Comparison of ENCODE assay signal across 17 cellular contexts in the genomic region with DNA sequence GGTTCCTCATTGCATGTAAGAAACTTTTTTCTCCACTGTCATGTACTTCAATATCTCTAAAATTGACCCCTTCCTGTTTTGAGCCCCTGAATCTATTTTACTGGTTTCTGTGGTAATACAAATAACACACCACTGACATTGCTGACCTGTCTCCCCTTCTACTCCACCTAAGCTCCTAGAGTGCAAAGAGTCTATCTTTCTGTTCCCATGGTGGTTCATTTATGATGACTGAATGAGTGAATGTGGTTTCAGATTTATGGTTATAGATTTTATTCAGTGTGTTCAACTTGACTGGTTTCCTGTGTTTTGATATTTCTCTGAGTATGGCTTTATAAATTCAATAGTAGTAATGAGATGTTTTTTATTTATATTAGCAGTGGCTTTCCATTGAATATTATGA.
DNase-seq lines count a peak whose midpoint lies in the region; ATAC-seq, FAIRE-seq and TF ChIP-seq lines count a peak whose summit lies in the region.
"Had no signal": no experiment of that assay in that cellular context is flagged by ENCODE, and none has a peak within 500 bp of the region (broad histone marks: within the 10 kb centered on the region; RNA-seq: fewer than 3 reads in every experiment).

No MANE protein-coding gene starts in this region.

- H3K4me3 Mint-ChIP-seq in activated T-cell treated with anti-CD3 and anti-CD28 coated beads, Interleukin-2, amount 50 U/mL, for 72 hours, result no peak overlapping the region
- no peak overlapping the region for H3K4me3 Mint-ChIP-seq in mesothelial cell of epicardium
- no peak overlapping the region for H3K4me3 Mint-ChIP-seq in T-helper 2 cell treated with Interferon-gamma antibody and Interleukin-4, amounts not matched to agents 5 μg/mL and 100 μg/mL, for 36 hours
- no peak overlapping the region for H3K4me3 Mint-ChIP-seq in natural killer cell treated with Interleukin-12 subunit alpha and Interleukin-12 subunit beta and Interleukin-15 and Interleukin-18, amount 100 ng/mL, for 72 hours
- H3K4me3 Mint-ChIP-seq: B cell; CD8-positive, alpha-beta T cell had no signal

- no peaks in the 10 kb centered on the region for H3K27me3 ChIP-seq in small intestine (ENCODE audit: control insufficient read depth in 2 of 2, insufficient read depth in 2 of 2, low read length in 2 of 2)
- H3K27me3 ChIP-seq: BLaER1 treated with 17β-estradiol and CSF1 and Interleukin-3, amounts not matched to agents 10 nM and 100 nM had no signal

- peak; percentile 39 to 62 for ATAC-seq in activated T-cell treated with anti-CD3 and anti-CD28 coated beads, Interleukin-2, amount 50 U/mL, for 72 hours (replicated peaks in 1 of 2)
- ATAC-seq in natural killer cell treated with Interleukin-12 subunit alpha and Interleukin-12 subunit beta and Interleukin-15 and Interleukin-18, amount 100 ng/mL, for 72 hours, result no peak
- ATAC-seq: CD8-positive, alpha-beta T cell had no signal

- no peaks in the 10 kb centered on the region for H3K27me3 Mint-ChIP-seq in activated T-cell treated with anti-CD3 and anti-CD28 coated beads, Interleukin-2, amount 50 U/mL, for 72 hours (ENCODE audit: low read depth)
- no peaks in the 10 kb centered on the region for H3K27me3 Mint-ChIP-seq in mesothelial cell of epicardium (ENCODE audit: low read depth)
- no peaks in the 10 kb centered on the region for H3K27me3 Mint-ChIP-seq in T-helper 2 cell treated with Interferon-gamma antibody and Interleukin-4, amounts not matched to agents 5 μg/mL and 100 μg/mL, for 36 hours (ENCODE audit: low read depth)
- H3K27me3 Mint-ChIP-seq in natural killer cell treated with Interleukin-12 subunit alpha and Interleukin-12 subunit beta and Interleukin-15 and Interleukin-18, amount 100 ng/mL, for 72 hours, result peaks cover 0 to 7% of the 10 kb centered on the region in 2 donors

- H3K36me3 Mint-ChIP-seq in activated T-cell treated with anti-CD3 and anti-CD28 coated beads, Interleukin-2, amount 50 U/mL, for 72 hours (ENCODE audit: insufficient read depth in 2 of 2), result peaks cover under 1 to 2% of the 10 kb centered on the region in 2 donors
- peaks cover 7% of the 10 kb centered on the region for H3K36me3 Mint-ChIP-seq in mesothelial cell of epicardium
- H3K36me3 Mint-ChIP-seq in T-helper 2 cell treated with Interferon-gamma antibody and Interleukin-4, amounts not matched to agents 5 μg/mL and 100 μg/mL, for 36 hours (ENCODE audit: low read depth), result no peaks in the 10 kb centered on the region
- H3K36me3 Mint-ChIP-seq in natural killer cell treated with Interleukin-12 subunit alpha and Interleukin-12 subunit beta and Interleukin-15 and Interleukin-18, amount 100 ng/mL, for 72 hours, result peaks cover 5% of the 10 kb centered on the region
- H3K36me3 Mint-ChIP-seq: CD8-positive, alpha-beta T cell had no signal

- H3K36me3 ChIP-seq in small intestine (ENCODE audit: control insufficient read depth in 2 of 2, insufficient read depth in 2 of 2, low read length in 2 of 2), result no peaks in the 10 kb centered on the region
- H3K36me3 ChIP-seq: BLaER1 treated with 17β-estradiol and CSF1 and Interleukin-3, amounts not matched to agents 10 nM and 100 nM; HAP-1 had no signal

- H3K9me3 ChIP-seq in small intestine (ENCODE audit: control insufficient read depth, low read depth), result no peaks in the 10 kb centered on the region
- H3K9me3 ChIP-seq: HAP-1 had no signal

- no peak overlapping the region for H3K27ac ChIP-seq in small intestine (ENCODE audit: low read depth in 1 of 2, low read length in 1 of 2)
- H3K27ac ChIP-seq: BLaER1 treated with 17β-estradiol and CSF1 and Interleukin-3, amounts not matched to agents 10 nM and 100 nM; GM23248 had no signal

- in situ Hi-C loops in KBM-7 (cut with MboI; ENCODE audit: low pct_unique_long_range_greater_than_20kb, low sequenced_read_pairs), result no loop called here

- no peak overlapping the region for H3K27ac Mint-ChIP-seq in activated T-cell treated with anti-CD3 and anti-CD28 coated beads, Interleukin-2, amount 50 U/mL, for 72 hours
- H3K27ac Mint-ChIP-seq in mesothelial cell of epicardium, result peak overlapping the region; percentile 5
- no peak overlapping the region for H3K27ac Mint-ChIP-seq in T-helper 2 cell treated with Interferon-gamma antibody and Interleukin-4, amounts not matched to agents 5 μg/mL and 100 μg/mL, for 36 hours
- no peak overlapping the region for H3K27ac Mint-ChIP-seq in natural killer cell treated with Interleukin-12 subunit alpha and Interleukin-12 subunit beta and Interleukin-15 and Interleukin-18, amount 100 ng/mL, for 72 hours
- H3K27ac Mint-ChIP-seq: B cell; CD8-positive, alpha-beta T cell had no signal

- no peak overlapping the region for H3K4me3 ChIP-seq in small intestine (ENCODE audit: low read depth in 1 of 2, low read length in 2 of 2)
- H3K4me3 ChIP-seq: BLaER1 treated with 17β-estradiol and CSF1 and Interleukin-3, amounts not matched to agents 10 nM and 100 nM; GM23248; HAP-1 had no signal

- H3K4me1 ChIP-seq in small intestine (ENCODE audit: control insufficient read depth in 2 of 2, insufficient read depth in 1 of 2, low read depth in 1 of 2, low read length in 1 of 2), result no peaks in the 10 kb centered on the region
- H3K4me1 ChIP-seq: BLaER1 treated with 17β-estradiol and CSF1 and Interleukin-3, amounts not matched to agents 10 nM and 100 nM; HAP-1 had no signal

- FAIRE-seq in small intestine (lab: Jason Lieb, UNC), result no peak
- FAIRE-seq: GM12891 had no signal

- H3K9me3 Mint-ChIP-seq in activated T-cell treated with anti-CD3 and anti-CD28 coated beads, Interleukin-2, amount 50 U/mL, for 72 hours, result peaks cover under 1 to 3% of the 10 kb centered on the region in 2 donors
- H3K9me3 Mint-ChIP-seq in mesothelial cell of epicardium, result peaks cover 12% of the 10 kb centered on the region
- H3K9me3 Mint-ChIP-seq in T-helper 2 cell treated with Interferon-gamma antibody and Interleukin-4, amounts not matched to agents 5 μg/mL and 100 μg/mL, for 36 hours, result peaks cover 4% of the 10 kb centered on the region
- H3K9me3 Mint-ChIP-seq in natural killer cell treated with Interleukin-12 subunit alpha and Interleukin-12 subunit beta and Interleukin-15 and Interleukin-18, amount 100 ng/mL, for 72 hours, result no peaks in the 10 kb centered on the region

- no peak for DNase-seq in activated T-cell treated with anti-CD3 and anti-CD28 coated beads, Interleukin-2, amount 50 U/mL, for 72 hours
- DNase-seq in activated T-cell treated with anti-CD3 and anti-CD28 coated beads for 4 hours, result no peak
- DNase-seq in KBM-7, result peak; percentile 37
- DNase-seq in mesothelial cell of epicardium (ENCODE audit: low spot score in 2 of 2, unreplicated experiment in 2 of 2), result no peak
- no peak for DNase-seq in small intestine
- DNase-seq in T-helper 2 cell treated with Interferon-gamma antibody and Interleukin-4, amounts not matched to agents 5 μg/mL and 100 μg/mL, for 36 hours (ENCODE audit: low spot score), result no peak
- no peak for DNase-seq in natural killer cell treated with Interleukin-12 subunit alpha and Interleukin-12 subunit beta and Interleukin-15 and Interleukin-18, amount 100 ng/mL, for 72 hours (ENCODE audit: low spot score)
- DNase-seq: CD8-positive, alpha-beta T cell; DMS 273 treated with DMSO at 0.1 percent for 48 hours; DMS53; DND-41; EL; GM23248 had no signal

- TF ChIP-seq CTCF in mesothelial cell of epicardium (IDR thresholded peaks at IDR 0.05; ENCODE audit: unreplicated experiment), result no peak

- no peaks in the 10 kb centered on the region for H3K4me1 Mint-ChIP-seq in activated T-cell treated with anti-CD3 and anti-CD28 coated beads, Interleukin-2, amount 50 U/mL, for 72 hours (ENCODE audit: low read depth)
- H3K4me1 Mint-ChIP-seq in mesothelial cell of epicardium, result peaks cover 13% of the 10 kb centered on the region
- peaks cover 4% of the 10 kb centered on the region for H3K4me1 Mint-ChIP-seq in T-helper 2 cell treated with Interferon-gamma antibody and Interleukin-4, amounts not matched to agents 5 μg/mL and 100 μg/mL, for 36 hours (ENCODE audit: low read depth)
- no peaks in the 10 kb centered on the region for H3K4me1 Mint-ChIP-seq in natural killer cell treated with Interleukin-12 subunit alpha and Interleukin-12 subunit beta and Interleukin-15 and Interleukin-18, amount 100 ng/mL, for 72 hours (ENCODE audit: low read depth in 2 of 2)
- H3K4me1 Mint-ChIP-seq: B cell had no signal

Comparison
In these comparisons a context has a peak if more than half of its experiments do, and no peak if none do; other contexts are left out.
1. ATAC-seq: peak in activated T-cell treated with anti-CD3 and anti-CD28 coated beads, Interleukin-2, amount 50 U/mL, for 72 hours (2 of 2); none in natural killer cell treated with Interleukin-12 subunit alpha and Interleukin-12 subunit beta and Interleukin-15 and Interleukin-18, amount 100 ng/mL, for 72 hours (0 of 2).